ENCODE assay signal across 1 cellular context in the genomic region with DNA sequence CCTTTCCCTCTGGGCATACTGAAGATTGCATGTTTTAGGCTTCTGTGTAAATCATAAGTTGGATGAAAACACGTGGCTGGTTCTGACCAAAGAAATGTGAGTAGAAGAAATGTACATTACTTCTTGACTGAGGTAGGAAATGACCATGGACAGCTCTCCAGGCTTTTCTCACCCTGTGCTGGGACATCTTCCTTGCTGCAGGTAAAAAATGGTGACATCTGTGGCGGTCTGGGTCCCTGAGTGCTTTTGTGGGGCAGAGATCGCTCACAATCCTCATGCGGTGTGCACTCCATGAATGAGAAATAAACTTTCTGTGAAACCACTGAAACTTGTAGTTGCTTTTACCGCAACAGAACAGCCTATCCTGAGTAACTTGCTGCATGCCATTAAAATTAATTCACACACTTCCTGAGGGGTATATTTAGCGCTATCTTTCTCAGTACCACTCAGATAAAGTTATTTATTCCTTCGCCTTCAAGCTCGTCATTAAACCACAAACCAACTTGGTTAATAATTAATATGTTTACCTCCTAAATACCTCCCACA.
TF ChIP-seq lines count a peak whose summit lies in the region.

No MANE protein-coding gene starts in this region.

TF ChIP-seq in SK-N-SH treated with all-trans-retinoic acid at 6 μM for 48 hours, 23 proteins besides CTCF, POLR2A, EP300 and RAD21 (continued from another document):
- TF ChIP-seq, protein P1, sequence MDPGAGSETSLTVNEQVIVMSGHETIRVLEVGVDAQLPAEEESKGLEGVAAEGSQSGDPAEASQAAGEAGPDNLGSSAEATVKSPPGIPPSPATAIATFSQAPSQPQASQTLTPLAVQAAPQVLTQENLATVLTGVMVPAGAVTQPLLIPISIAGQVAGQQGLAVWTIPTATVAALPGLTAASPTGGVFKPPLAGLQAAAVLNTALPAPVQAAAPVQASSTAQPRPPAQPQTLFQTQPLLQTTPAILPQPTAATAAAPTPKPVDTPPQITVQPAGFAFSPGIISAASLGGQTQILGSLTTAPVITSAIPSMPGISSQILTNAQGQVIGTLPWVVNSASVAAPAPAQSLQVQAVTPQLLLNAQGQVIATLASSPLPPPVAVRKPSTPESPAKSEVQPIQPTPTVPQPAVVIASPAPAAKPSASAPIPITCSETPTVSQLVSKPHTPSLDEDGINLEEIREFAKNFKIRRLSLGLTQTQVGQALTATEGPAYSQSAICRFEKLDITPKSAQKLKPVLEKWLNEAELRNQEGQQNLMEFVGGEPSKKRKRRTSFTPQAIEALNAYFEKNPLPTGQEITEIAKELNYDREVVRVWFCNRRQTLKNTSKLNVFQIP (CRISPR knock-in tag; IDR thresholded peaks at IDR 0.05; ENCODE audit: borderline replicate concordance, low read depth): no peak
- no peak for TF ChIP-seq ISL1 (CRISPR knock-in tag; IDR thresholded peaks at IDR 0.05)
